Comparison of ENCODE assay signal across 8 cellular contexts in genomic region chr7:5692112-5692844, GRCh38.
DNase-seq lines count a peak whose midpoint lies in the region; ATAC-seq, FAIRE-seq and TF ChIP-seq lines count a peak whose summit lies in the region.

No MANE protein-coding gene starts in this region.

- H3K9me3 ChIP-seq in GM23248 (ENCODE audit: low read depth) (no peaks in the 10 kb centered on the region), endothelial cell of umbilical vein (replicated peaks; ENCODE audit: control insufficient read depth, insufficient read depth, low read length) (no peaks in the 10 kb centered on the region), muscle layer of duodenum (ENCODE audit: control insufficient read depth in 1 of 2, low read length in 2 of 2) (no peaks in the 10 kb centered on the region), MM.1S (replicated peaks; ENCODE audit: insufficient read depth, low read length) (no peaks in the 10 kb centered on the region)

- WGBS in GM23248 (ENCODE audit: low coverage in 1 of 2, low lambda C conversion rate in 2 of 2, missing lambda C conversion rate in 2 of 2), 2 experiments: 0% methylated on average over 14 of the region's 14 CpGs

- H3K79me2 ChIP-seq in GM23248 (ENCODE audit: insufficient read depth): peaks cover 47% of the 10 kb centered on the region
- H3K79me2 ChIP-seq in endothelial cell of umbilical vein (ENCODE audit: control insufficient read depth, insufficient read depth, low read length): peaks cover 4% of the 10 kb centered on the region
- no peaks in the 10 kb centered on the region for H3K79me2 ChIP-seq in MM.1S (ENCODE audit: low read length)

- no peak for ATAC-seq in HG03159 (IDR thresholded peaks at IDR 0.05; ENCODE audit: unreplicated experiment)

- H3K4me3 ChIP-seq in GM23248 (peak overlapping the region; percentile 54), endothelial cell of umbilical vein (replicated peaks in 1 of 3; ENCODE audit: insufficient read depth in 1 of 3, low read depth in 1 of 3, low read length in 3 of 3) (peak overlapping the region in 1 of 3 experiments; percentile 0), muscle layer of duodenum (ENCODE audit: low read depth in 1 of 2, low read length in 2 of 2) (peak overlapping the region; percentile 47 to 52), MM.1S (ENCODE audit: low read length) (no peak overlapping the region)

- DNase-seq in GM23248: peak; percentile 99
- DNase-seq in RPMI7951 (ENCODE audit: low read depth): peak; percentile 97
- DNase-seq in endothelial cell of umbilical vein (ENCODE audit: low read depth, low spot score): peak; percentile 84
- DNase-seq in MM.1S: no peak
- DNase-seq in NCI-H1105 (lab: John Stamatoyannopoulos, UW): no peak
- DNase-seq in SKM-1 (lab: John Stamatoyannopoulos, UW; ENCODE audit: unreplicated experiment): no peak

- H2AFZ ChIP-seq in GM23248: no peak overlapping the region
- no peak overlapping the region for H2AFZ ChIP-seq in endothelial cell of umbilical vein (ENCODE audit: low read depth, low read length)
- H2AFZ ChIP-seq in MM.1S (ENCODE audit: low read length): no peak overlapping the region

- dilution Hi-C loops in endothelial cell of umbilical vein (cut with MboI; ENCODE audit: extremely low pct_ligation_motif_present, low sequenced_read_pairs): no loop called here

- TF ChIP-seq CTCF in endothelial cell of umbilical vein (IDR thresholded peaks at IDR 0.05; ENCODE audit: extremely low read depth in 1 of 2, insufficient read depth in 1 of 2, low read depth in 1 of 2, low read length in 2 of 2) (no peak), MM.1S (IDR thresholded peaks at IDR 0.05; ENCODE audit: low read length) (no peak)

- FAIRE-seq in endothelial cell of umbilical vein (lab: Jason Lieb, UNC): peak; percentile 85

- no peaks in the 10 kb centered on the region for H4K20me1 ChIP-seq in GM23248 (ENCODE audit: insufficient read depth)
- H4K20me1 ChIP-seq in endothelial cell of umbilical vein (replicated peaks; ENCODE audit: control insufficient read depth, extremely low read depth, insufficient read depth, low read length): no peaks in the 10 kb centered on the region
- no peaks in the 10 kb centered on the region for H4K20me1 ChIP-seq in MM.1S (ENCODE audit: insufficient read depth, low read length)

- CTCF ChIA-PET in endothelial cell of umbilical vein (lab: Charles Lee): interaction anchor here (1.0 to 4.1 kb wide), 9 partner anchors 8 to 198 kb away, joined by 3 to 37 read pairs (median 7); partner anchors contain the start of gene RNF216

- POLR2A ChIA-PET in endothelial cell of umbilical vein (lab: Charles Lee): interaction anchor here (1.1 to 1.7 kb wide), 3 partner anchors 14 to 166 kb away, joined by 3 to 5 read pairs (median 3); no protein-coding TSS in a partner anchor

- no peaks in the 10 kb centered on the region for H3K9me1 ChIP-seq in endothelial cell of umbilical vein (replicated peaks; ENCODE audit: control insufficient read depth, extremely low read depth, insufficient read depth, low read length)

- in situ Hi-C loops in GM23248 (cut with MboI): loop anchor here (25.0 kb wide), 1 partner anchor 455 kb away; no protein-coding TSS in a partner anchor

- H3K27me3 ChIP-seq in GM23248 (replicated peaks; ENCODE audit: insufficient read depth) (no peaks in the 10 kb centered on the region), endothelial cell of umbilical vein (ENCODE audit: control insufficient read depth in 2 of 2, insufficient read depth in 2 of 2, low read length in 2 of 2) (no peaks in the 10 kb centered on the region), muscle layer of duodenum (ENCODE audit: low read depth, low read length) (no peaks in the 10 kb centered on the region), MM.1S (replicated peaks; ENCODE audit: insufficient read depth, low read length) (no peaks in the 10 kb centered on the region)

- peak; percentile 46 for TF ChIP-seq POLR2A in endothelial cell of umbilical vein (IDR thresholded peaks at IDR 0.05; ENCODE audit: low read depth, low read length)

- H3K4me1 ChIP-seq in GM23248 (ENCODE audit: insufficient read depth): peaks cover 86% of the 10 kb centered on the region
- peaks cover 34% of the 10 kb centered on the region for H3K4me1 ChIP-seq in endothelial cell of umbilical vein (ENCODE audit: control insufficient read depth, extremely low read depth, insufficient read depth, low read length)
- H3K4me1 ChIP-seq in muscle layer of duodenum (ENCODE audit: control insufficient read depth in 1 of 2, insufficient read depth in 2 of 2, low read length in 2 of 2): peaks cover 40 to 87% of the 10 kb centered on the region in 2 donors
- peaks cover 19% of the 10 kb centered on the region for H3K4me1 ChIP-seq in MM.1S (ENCODE audit: low read length)

- H3K4me2 ChIP-seq in GM23248 (ENCODE audit: unreplicated experiment) (peak overlapping the region; percentile 93), endothelial cell of umbilical vein (ENCODE audit: insufficient read depth, low read length) (peak overlapping the region; percentile 48), MM.1S (ENCODE audit: low read depth, low read length) (no peak overlapping the region)

- no TSS peak for BruUV-seq in endothelial cell of umbilical vein (replicated peaks; lab: Mats Ljungman, UMichigan)

- H3K36me3 ChIP-seq in GM23248 (ENCODE audit: low read depth) (no peaks in the 10 kb centered on the region), endothelial cell of umbilical vein (ENCODE audit: control insufficient read depth in 2 of 2, extremely low read depth in 1 of 2, insufficient read depth in 2 of 2, low read length in 2 of 2) (peaks cover 0 to 2% of the 10 kb centered on the region in 2 experiments), muscle layer of duodenum (ENCODE audit: control insufficient read depth in 1 of 2, insufficient read depth in 2 of 2, low read length in 2 of 2) (peaks cover 0 to 32% of the 10 kb centered on the region in 2 donors), MM.1S (replicated peaks; ENCODE audit: insufficient read depth, low read length) (no peaks in the 10 kb centered on the region)

- H3F3A ChIP-seq in GM23248 (ENCODE audit: insufficient read depth): peaks cover 76% of the 10 kb centered on the region
- no peaks in the 10 kb centered on the region; the same call in none of the 2 replicates for H3F3A ChIP-seq in MM.1S (ENCODE audit: insufficient read depth, low read length)

- H3K9me2 ChIP-seq in GM23248 (ENCODE audit: insufficient read depth) (no peaks in the 10 kb centered on the region), MM.1S (replicated peaks; ENCODE audit: insufficient read depth, low read length) (no peaks in the 10 kb centered on the region)

- intact Hi-C loops in endothelial cell of umbilical vein (cut with micrococcal nuclease): no loop called here

- H3K27ac ChIP-seq in GM23248: peak overlapping the region; percentile 99
- peak overlapping the region; percentile 61 for H3K27ac ChIP-seq in endothelial cell of umbilical vein (ENCODE audit: insufficient read depth, low read depth, low read length)
- H3K27ac ChIP-seq in muscle layer of duodenum (ENCODE audit: low read length): peak overlapping the region; percentile 96
- no peak overlapping the region for H3K27ac ChIP-seq in MM.1S (ENCODE audit: low read length)

- H3K9ac ChIP-seq in GM23248: peak overlapping the region; percentile 87
- peak overlapping the region; percentile 35 for H3K9ac ChIP-seq in endothelial cell of umbilical vein (replicated peaks; ENCODE audit: extremely low read depth, insufficient read depth, low read length)
- no peak overlapping the region for H3K9ac ChIP-seq in MM.1S (ENCODE audit: low read length)

TF ChIP-seq in endothelial cell of umbilical vein, 7 proteins besides CTCF, POLR2A, EP300 and RAD21:
- peak; percentile 43 for TF ChIP-seq FOS (IDR thresholded peaks at IDR 0.05; ENCODE audit: borderline replicate concordance, insufficient read depth, low read length)
- no peak for TF ChIP-seq JUN (IDR thresholded peaks at IDR 0.05; ENCODE audit: borderline replicate concordance, insufficient read depth, insufficient read length, low read depth)
TF ChIP-seq in endothelial cell of umbilical vein: peak in this region for 1.

Comparison
In these comparisons a context has a peak if more than half of its experiments do, and no peak if none do; other contexts are left out.
1. DNase-seq: peak in GM23248 (single experiment), RPMI7951 (single experiment) and endothelial cell of umbilical vein (single experiment); none in MM.1S (single experiment), NCI-H1105 (single experiment) and SKM-1 (single experiment).